Comparison of ENCODE assay signal across 8 cellular contexts in the genomic region with DNA sequence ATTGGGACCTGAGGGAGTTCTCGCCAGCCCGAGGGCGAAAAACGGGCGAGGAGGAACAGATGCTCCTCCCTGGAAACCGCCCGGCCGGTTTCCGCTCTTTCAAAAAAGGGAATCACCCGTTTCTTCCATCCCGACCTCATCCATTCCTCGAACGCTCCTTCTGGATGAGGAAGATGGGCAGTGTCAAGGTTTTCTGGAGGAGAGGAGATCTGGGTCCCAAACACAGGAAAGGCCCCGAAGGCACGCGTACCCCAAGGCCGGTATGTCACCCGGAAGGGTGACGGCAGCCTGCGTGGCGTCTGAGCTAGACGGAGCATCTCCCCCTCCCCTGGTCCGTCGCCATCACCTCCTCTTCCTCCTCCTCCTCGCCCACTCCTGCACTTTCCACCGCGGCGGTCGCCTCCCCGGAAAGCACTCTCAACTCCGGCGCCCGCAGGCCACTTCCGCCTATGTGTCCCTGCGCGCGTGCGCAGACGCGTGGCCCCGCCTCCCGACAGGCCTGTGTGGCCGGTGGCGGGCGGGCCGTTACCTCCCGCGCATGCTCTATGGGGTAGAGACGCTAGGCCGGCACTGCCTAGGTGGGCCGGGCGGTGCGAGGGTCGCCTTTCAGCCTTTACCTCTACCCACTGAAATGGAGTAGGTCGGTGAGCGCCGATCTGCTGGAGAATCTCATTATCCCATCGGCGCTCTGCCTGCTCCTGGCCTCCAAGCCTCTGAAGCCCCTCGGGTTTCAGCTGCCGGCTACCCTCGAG. TPM values are rescaled to one million over a fixed set of nuclear protein-coding genes. Genes with fewer than 3 reads are reported as not detected.
DNase-seq lines count a peak whose midpoint lies in the region; ATAC-seq and TF ChIP-seq lines count a peak whose summit lies in the region.

SLC35B3 (minus strand) TSS at position 453 of the 752 bp plus-strand sequence.

- WGBS in testis, 2 donors, result 0 to 1% methylated on average over 46 to 62 of the region's 62 CpGs

- peaks cover 2% of the 10 kb centered on the region for H3K9me3 Mint-ChIP-seq in activated naive CD8-positive, alpha-beta T cell treated with anti-CD3 and anti-CD28 coated beads for 36 hours
- no peaks in the 10 kb centered on the region for H3K9me3 Mint-ChIP-seq in glutamatergic neuron (ENCODE audit: unreplicated experiment)

- TF ChIP-seq POLR2A in testis (IDR thresholded peaks at IDR 0.05), result peak; percentile 42

- TF ChIP-seq CTCF in GM12864 (IDR thresholded peaks at IDR 0.05; ENCODE audit: low read depth, low read length, missing control alignments) (no peak), glutamatergic neuron (IDR thresholded peaks at IDR 0.05; ENCODE audit: partially characterized antibody, unreplicated experiment) (no peak), osteoblast (IDR thresholded peaks at IDR 0.05; ENCODE audit: extremely low read depth, low read depth, low read length) (no peak), testis (IDR thresholded peaks at IDR 0.05) (no peak)

- H3K27ac ChIP-seq in osteoblast (ENCODE audit: low read depth, low read length) (peak within 1 kb of the TSS; percentile 90), testis (peak within 1 kb of the TSS; percentile 79 to 83)

- no peaks in the 10 kb centered on the region for H3K36me3 ChIP-seq in osteoblast (ENCODE audit: insufficient read depth, low read length)
- no peaks in the 10 kb centered on the region for H3K36me3 ChIP-seq in testis (ENCODE audit: low read depth, missing control alignments)

- H3K4me1 ChIP-seq in osteoblast (ENCODE audit: insufficient read depth, low read length) (peaks cover 16% of the 10 kb centered on the region), testis (peaks cover 9% of the 10 kb centered on the region)

- H3K27me3 ChIP-seq in osteoblast (ENCODE audit: insufficient read depth, low read length) (no peaks in the 10 kb centered on the region), testis (no peaks in the 10 kb centered on the region)

- H3K27me3 Mint-ChIP-seq in activated naive CD8-positive, alpha-beta T cell treated with anti-CD3 and anti-CD28 coated beads for 36 hours, result no peaks in the 10 kb centered on the region
- peaks cover 2% of the 10 kb centered on the region for H3K27me3 Mint-ChIP-seq in glutamatergic neuron (ENCODE audit: unreplicated experiment)

- H3K36me3 Mint-ChIP-seq in activated naive CD8-positive, alpha-beta T cell treated with anti-CD3 and anti-CD28 coated beads for 36 hours, result peaks cover 29% of the 10 kb centered on the region
- no peaks in the 10 kb centered on the region for H3K36me3 Mint-ChIP-seq in glutamatergic neuron (ENCODE audit: unreplicated experiment)

- ATAC-seq in HG02678 (IDR thresholded peaks at IDR 0.05; ENCODE audit: unreplicated experiment), result peak; percentile 95

- peak within 1 kb of the TSS; percentile 96 for H3K27ac Mint-ChIP-seq in activated naive CD8-positive, alpha-beta T cell treated with anti-CD3 and anti-CD28 coated beads for 36 hours
- H3K27ac Mint-ChIP-seq in glutamatergic neuron (ENCODE audit: unreplicated experiment), result peak within 1 kb of the TSS; percentile 92

- peak within 1 kb of the TSS; percentile 93 for H2AFZ ChIP-seq in osteoblast (ENCODE audit: low read length)

- peaks cover 35% of the 10 kb centered on the region for H3K4me1 Mint-ChIP-seq in activated naive CD8-positive, alpha-beta T cell treated with anti-CD3 and anti-CD28 coated beads for 36 hours
- peaks cover 18% of the 10 kb centered on the region for H3K4me1 Mint-ChIP-seq in glutamatergic neuron (ENCODE audit: low read depth, unreplicated experiment)

- intact Hi-C loops in testis (cut with DNase I; ENCODE audit: low total_unique reads), result no loop called here

- DNase-seq in GM12864 (ENCODE audit: low read depth) (peak; percentile 72), NCI-H1105 treated with DMSO at 0.1 percent for 48 hours (lab: John Stamatoyannopoulos, UW) (peak; percentile 94), SKM-1 treated with dmso at 0.1 percent for 144 hours (lab: John Stamatoyannopoulos, UW; ENCODE audit: unreplicated experiment) (peak; percentile 86), glutamatergic neuron (peak; percentile 99), osteoblast (ENCODE audit: insufficient read length, low spot score, missing footprints) (peak; percentile 96), testis (peak; percentile 97)
- peak; percentile 99 for DNase-seq in activated naive CD8-positive, alpha-beta T cell treated with anti-CD3 and anti-CD28 coated beads for 36 hours

- no peaks in the 10 kb centered on the region for H4K20me1 ChIP-seq in osteoblast (ENCODE audit: insufficient read depth, low read length)

- H3K9me3 ChIP-seq in osteoblast (ENCODE audit: low read depth, low read length), result no peaks in the 10 kb centered on the region
- H3K9me3 ChIP-seq in testis, result no peaks in the 10 kb centered on the region

- peaks cover 46% of the 10 kb centered on the region for H3K79me2 ChIP-seq in osteoblast (ENCODE audit: insufficient read depth, low read length)

- H3K4me2 ChIP-seq in osteoblast (ENCODE audit: insufficient read depth, low read length), result peak within 1 kb of the TSS; percentile 89

- H3K4me3 ChIP-seq in GM12864 (ENCODE audit: low read depth, low read length) (peak within 1 kb of the TSS; percentile 54), osteoblast (ENCODE audit: insufficient read depth, low read length) (peak within 1 kb of the TSS; percentile 88), testis (peak within 1 kb of the TSS; percentile 93)

- peak within 1 kb of the TSS; percentile 86 for H3K4me3 Mint-ChIP-seq in activated naive CD8-positive, alpha-beta T cell treated with anti-CD3 and anti-CD28 coated beads for 36 hours
- H3K4me3 Mint-ChIP-seq in glutamatergic neuron (ENCODE audit: unreplicated experiment), result peak within 1 kb of the TSS; percentile 85

RNA-seq across cellular contexts. Expression of gene SLC35B3, which starts in this region (rescaled TPM):
- total RNA-seq in activated naive CD8-positive, alpha-beta T cell treated with anti-CD3 and anti-CD28 coated beads for 36 hours, result 10 to 100 TPM in 1 of 2 experiments, 1 to 10 TPM in 1; 9.9 to 10.1 TPM
- total RNA-seq in glutamatergic neuron (ENCODE audit: unreplicated experiment) (12.4 TPM), osteoblast (25.3 and 27.5 TPM in 2 replicates), testis (10 to 100 TPM in 1 of 2 donors, 1 to 10 TPM in 1; 9.8 to 11.6 TPM)
- 15.1 TPM for polyA plus RNA-seq in testis (ENCODE audit: insufficient read depth, low read depth, low replicate concordance)

Comparison
In these comparisons a context has a peak if more than half of its experiments do, and no peak if none do; other contexts are left out.
1. Peak in every context shown above with its lines: DNase-seq, ATAC-seq, H3K4me3 ChIP-seq and H3K27ac ChIP-seq.